In genomic region chr22:26811717-26811992, GRCh38 we compare ENCODE assay signal across 16 cellular contexts.
"Had no signal": no experiment of that assay in that cellular context is flagged by ENCODE, and none has a peak within 500 bp of the region (broad histone marks: within the 10 kb centered on the region; RNA-seq: fewer than 3 reads in every experiment).

No MANE protein-coding gene starts in this region.

- H3K9me3 ChIP-seq: heart left ventricle, left lung, neutrophil, psoas muscle, thyroid gland, uterus had no signal

- DNase-seq: effector memory CD4-positive, alpha-beta T cell; heart left ventricle; hypothalamus; left lung; naive B cell; nephron progenitor cell; psoas muscle; small intestine; stimulated activated CD4-positive, alpha-beta T cell treated with anti-CD3 and anti-CD28 coated beads, Interleukin-2, amount 100 ng/mL, for 48 hours; stimulated activated naive CD4-positive, alpha-beta T cell treated with Interleukin-2 at 50 U/mL for 16 hours; thyroid gland had no signal

- H3K27me3 ChIP-seq: heart left ventricle, left lung, neutrophil, thyroid gland, uterus had no signal

- H3K9me3 Mint-ChIP-seq: type B pancreatic cell had no signal

- H3K4me1 Mint-ChIP-seq: naive B cell had no signal

- H3K4me1 ChIP-seq: left lung, psoas muscle, thyroid gland, uterus had no signal

- H3K4me3 ChIP-seq: heart left ventricle, left lung, lung, psoas muscle, thyroid gland, uterus had no signal

- H3K36me3 Mint-ChIP-seq: naive B cell, type B pancreatic cell had no signal

- H3K27ac Mint-ChIP-seq: nephron progenitor cell, type B pancreatic cell had no signal

- H3K36me3 ChIP-seq: heart left ventricle, left lung, neutrophil, thyroid gland, uterus had no signal

- H3K27ac ChIP-seq: heart left ventricle, left lung, neutrophil, psoas muscle, thyroid gland, uterus had no signal

- H3K27me3 Mint-ChIP-seq: naive B cell had no signal

- H3K4me3 Mint-ChIP-seq: naive B cell, nephron progenitor cell, type B pancreatic cell had no signal

- ATAC-seq: esophagus mucosa, left lung had no signal
